Comparison of ENCODE assay signal across 8 cellular contexts in the genomic region with DNA sequence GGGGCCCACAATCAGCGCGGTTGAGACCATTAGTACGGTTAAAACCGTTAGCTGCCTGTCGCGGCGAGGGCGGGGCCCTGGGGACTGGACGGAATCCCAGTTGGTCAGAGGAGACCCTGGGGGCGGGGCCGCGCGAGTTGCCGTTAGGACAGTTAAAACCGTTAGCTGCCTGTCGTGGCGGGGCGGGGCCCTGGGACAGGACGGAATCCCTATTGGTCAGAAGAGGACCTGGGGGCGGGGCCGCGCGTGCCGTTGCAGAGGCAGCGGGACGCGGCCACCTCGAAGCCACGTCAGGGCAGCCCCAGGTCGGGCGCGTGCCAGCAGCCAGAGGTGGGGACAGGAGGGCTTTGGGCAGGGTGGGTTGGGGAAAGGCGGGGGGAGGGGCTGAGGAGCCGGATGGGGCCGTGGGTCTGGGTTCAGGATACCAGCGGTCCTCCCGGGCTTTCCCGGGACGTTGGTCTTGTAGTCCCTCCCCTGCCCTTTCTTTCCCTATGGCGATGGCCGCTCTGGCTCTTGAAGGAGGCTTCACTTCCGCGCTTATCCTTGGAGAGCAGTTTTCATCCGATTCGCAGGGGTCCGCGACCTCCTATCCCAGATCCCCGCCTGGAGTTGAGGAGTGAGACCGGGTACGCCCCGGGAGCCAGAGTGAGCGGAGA. TPM values are rescaled to one million over a fixed set of nuclear protein-coding genes. Genes with fewer than 3 reads are reported as not detected.
DNase-seq lines count a peak whose midpoint lies in the region; ATAC-seq and TF ChIP-seq lines count a peak whose summit lies in the region.

No MANE protein-coding gene starts in this region.

- no peak for ATAC-seq in GM18511 (IDR thresholded peaks at IDR 0.05; ENCODE audit: unreplicated experiment)
- ATAC-seq in HG03565 (IDR thresholded peaks at IDR 0.05; ENCODE audit: unreplicated experiment) = no peak

- H3K4me3 ChIP-seq in HFF-Myc (replicated peaks; ENCODE audit: low read depth, low read length) = peak overlapping the region; percentile 30
- H3K4me3 ChIP-seq in kidney epithelial cell (ENCODE audit: low read depth, low read length) = peak overlapping the region; percentile 31

- no peaks in the 10 kb centered on the region for H3K27me3 ChIP-seq in kidney epithelial cell (ENCODE audit: control insufficient read depth, insufficient read depth, low read length)

- no peaks in the 10 kb centered on the region for H3K36me3 ChIP-seq in kidney epithelial cell (ENCODE audit: control insufficient read depth, insufficient read depth, low read length)

- intact Hi-C loops in activated naive CD4-positive, alpha-beta T cell treated with anti-CD3 and anti-CD28 coated beads for 36 hours (cut with micrococcal nuclease) = no loop called here

- DNase-seq in HFF-Myc (ENCODE audit: extremely low read depth, low read depth) (no peak), cerebellum (ENCODE audit: low spot score) (peak; percentile 71), kidney epithelial cell (ENCODE audit: low read depth) (peak; percentile 54), smooth muscle cell of the brain vasculature (ENCODE audit: low read depth, low spot score) (peak; percentile 76), COR-L47 (lab: John Stamatoyannopoulos, UW) (no peak)
- no peak for DNase-seq in activated naive CD4-positive, alpha-beta T cell treated with anti-CD3 and anti-CD28 coated beads for 36 hours

- H3K27me3 Mint-ChIP-seq in activated naive CD4-positive, alpha-beta T cell treated with anti-CD3 and anti-CD28 coated beads for 36 hours (ENCODE audit: low read depth) = peaks cover 8% of the 10 kb centered on the region

- H3K4me1 Mint-ChIP-seq in activated naive CD4-positive, alpha-beta T cell treated with anti-CD3 and anti-CD28 coated beads for 36 hours (ENCODE audit: low read depth) = no peaks in the 10 kb centered on the region

- no peak overlapping the region for H3K27ac Mint-ChIP-seq in activated naive CD4-positive, alpha-beta T cell treated with anti-CD3 and anti-CD28 coated beads for 36 hours

- TF ChIP-seq CTCF in HFF-Myc (IDR thresholded peaks at IDR 0.05; ENCODE audit: low read depth, low read length, missing control alignments) = no peak
- TF ChIP-seq CTCF in kidney epithelial cell (IDR thresholded peaks at IDR 0.05; ENCODE audit: insufficient read depth, low read length, poor library complexity, severe bottlenecking) = no peak

- H3K9me3 Mint-ChIP-seq in activated naive CD4-positive, alpha-beta T cell treated with anti-CD3 and anti-CD28 coated beads for 36 hours = no peaks in the 10 kb centered on the region

- no peaks in the 10 kb centered on the region for H3K36me3 Mint-ChIP-seq in activated naive CD4-positive, alpha-beta T cell treated with anti-CD3 and anti-CD28 coated beads for 36 hours (ENCODE audit: low read depth)

- no peak overlapping the region for H3K4me3 Mint-ChIP-seq in activated naive CD4-positive, alpha-beta T cell treated with anti-CD3 and anti-CD28 coated beads for 36 hours

- CTCF ChIA-PET in activated naive CD4-positive, alpha-beta T cell treated with anti-CD3 and anti-CD28 coated beads for 36 hours (lab: Charles Lee) = interaction anchor here (0.7 kb wide), 1 partner anchor 434 kb away, joined by 3 read pairs; no protein-coding TSS in a partner anchor

RNA-seq across cellular contexts. Expression of gene KLHDC8B, which starts 28.0 kb away (rescaled TPM):
- total RNA-seq in cerebellum = 11.0 TPM
- total RNA-seq in kidney epithelial cell = 6.4 and 10.1 TPM in 2 replicates
- total RNA-seq in activated naive CD4-positive, alpha-beta T cell treated with anti-CD3 and anti-CD28 coated beads for 36 hours = 1 to 10 TPM; 1.8 to 2.4 TPM

RNA-seq across cellular contexts. Expression of gene CCDC71, which starts 33.2 kb away (rescaled TPM):
- total RNA-seq in cerebellum (14.4 TPM), kidney epithelial cell (41.2 and 46.6 TPM in 2 replicates)
- total RNA-seq in activated naive CD4-positive, alpha-beta T cell treated with anti-CD3 and anti-CD28 coated beads for 36 hours = 10 to 100 TPM; 11.8 to 12.8 TPM

Comparison
In these comparisons a context has a peak if more than half of its experiments do, and no peak if none do; other contexts are left out.
1. DNase-seq: peak in cerebellum (single experiment), kidney epithelial cell (single experiment) and smooth muscle cell of the brain vasculature (single experiment); none in HFF-Myc (single experiment), COR-L47 (single experiment) and activated naive CD4-positive, alpha-beta T cell treated with anti-CD3 and anti-CD28 coated beads for 36 hours (single experiment).